17 cellular contexts compared by ENCODE assay signal in genomic region chr16:27436921-27437650, GRCh38. TPM values are rescaled to one million over a fixed set of nuclear protein-coding genes. Genes with fewer than 3 reads are reported as not detected.
DNase-seq lines count a peak whose midpoint lies in the region; ATAC-seq and TF ChIP-seq lines count a peak whose summit lies in the region.
"Had no signal": no experiment of that assay in that cellular context is flagged by ENCODE, and none has a peak within 500 bp of the region (broad histone marks: within the 10 kb centered on the region; RNA-seq: fewer than 3 reads in every experiment).

No MANE protein-coding gene starts in this region.

- H3K4me1 Mint-ChIP-seq in naive B cell, result peaks cover 17 to 35% (median 34%) of the 10 kb centered on the region in 3 donors

- H3K4me1 ChIP-seq in uterus, result no peaks in the 10 kb centered on the region
- H3K4me1 ChIP-seq: thyroid gland had no signal

- intact Hi-C loops in uterus (cut with DNase I; ENCODE audit: low total_unique reads), result no loop called here

- no peaks in the 10 kb centered on the region for H3K27me3 ChIP-seq in uterus
- H3K27me3 ChIP-seq: thyroid gland had no signal

- no peaks in the 10 kb centered on the region for H3K27me3 Mint-ChIP-seq in naive B cell

- H3K27ac Mint-ChIP-seq in activated naive CD4-positive, alpha-beta T cell treated with anti-CD3 and anti-CD28 coated beads, Interleukin-2, amount 50 U/mL, for 72 hours, result peak overlapping the region; percentile 85 to 86
- peak overlapping the region in 5 of 6 donors; percentile 48 to 86 (median 72) for H3K27ac Mint-ChIP-seq in naive B cell

- no peak overlapping the region for H3K4me3 Mint-ChIP-seq in naive B cell

- no peak overlapping the region for H3K4me3 ChIP-seq in uterus
- H3K4me3 ChIP-seq: skin epidermis, thyroid gland had no signal

- H3K36me3 Mint-ChIP-seq in activated naive CD4-positive, alpha-beta T cell treated with anti-CD3 and anti-CD28 coated beads, Interleukin-2, amount 50 U/mL, for 72 hours, result peaks cover 55 to 85% of the 10 kb centered on the region in 2 donors
- peaks cover 12 to 23% of the 10 kb centered on the region in 2 donors for H3K36me3 Mint-ChIP-seq in naive B cell

- H3K9me3 Mint-ChIP-seq in activated naive CD4-positive, alpha-beta T cell treated with anti-CD3 and anti-CD28 coated beads, Interleukin-2, amount 50 U/mL, for 72 hours, result peaks cover 0 to 6% of the 10 kb centered on the region in 2 donors
- no peaks in the 10 kb centered on the region for H3K9me3 Mint-ChIP-seq in naive B cell

- no peaks in the 10 kb centered on the region for H3K36me3 ChIP-seq in uterus
- H3K36me3 ChIP-seq: thyroid gland had no signal

- no peaks in the 10 kb centered on the region for H3K9me3 ChIP-seq in uterus
- H3K9me3 ChIP-seq: thyroid gland had no signal

- no peak for TF ChIP-seq POLR2A in uterus (IDR thresholded peaks at IDR 0.05)

- DNase-seq in activated naive CD4-positive, alpha-beta T cell treated with anti-CD3 and anti-CD28 coated beads, Interleukin-2, amount 50 U/mL, for 72 hours (ENCODE audit: low spot score in 2 of 2), result peak in 1 of 2 donors; percentile 45
- no peak for DNase-seq in activated naive CD4-positive, alpha-beta T cell treated with anti-CD3 and anti-CD28 coated beads, Interleukin-2, amount 50 U/mL, for 16 hours
- peak; percentile 44 for DNase-seq in activated CD8-positive, alpha-beta memory T cell treated with anti-CD3 and anti-CD28 coated beads, Interleukin-2, amount 50 U/mL, for 48 hours
- DNase-seq in naive B cell (no peak), uterus (peak; percentile 8 to 11), DMS53 (lab: John Stamatoyannopoulos, UW) (no peak), GOT3 (lab: John Stamatoyannopoulos, UW) (no peak)
- DNase-seq: activated CD4-positive, CD25-positive, alpha-beta regulatory T cell; activated naive CD4-positive, alpha-beta T cell treated with Interleukin-2 at 50 U/mL for 16 hours; DMS79; hippocampal formation; NCI-H1092; NCI-H2227 treated with DMSO at 0.1 percent for 48 hours; thyroid gland had no signal

- no peak for TF ChIP-seq CTCF in uterus (IDR thresholded peaks at IDR 0.05)

- no peak for ATAC-seq in activated naive CD4-positive, alpha-beta T cell treated with anti-CD3 and anti-CD28 coated beads, Interleukin-2, amount 50 U/mL, for 72 hours
- ATAC-seq in naive B cell (ENCODE audit: low read depth in 2 of 2) (no peak), GM18517 (IDR thresholded peaks at IDR 0.05; ENCODE audit: unreplicated experiment) (no peak)

- no peak overlapping the region for H3K27ac ChIP-seq in uterus
- H3K27ac ChIP-seq: skin epidermis, thyroid gland had no signal

RNA-seq across cellular contexts. Expression of gene IL21R, which starts 35.1 kb away (rescaled TPM):
- 100 to 1,000 TPM; 103 to 106 TPM for total RNA-seq in activated naive CD4-positive, alpha-beta T cell treated with anti-CD3 and anti-CD28 coated beads, Interleukin-2, amount 50 U/mL, for 72 hours
- 100 to 1,000 TPM in 1 of 6 donors, 10 to 100 TPM in 5; 47.9 to 118 (median 74.5) TPM for polyA plus RNA-seq in naive B cell (ENCODE audit: low read depth in 6 of 6)
- total RNA-seq in uterus, result under 1 TPM in 2 of 4 donors, not detected in 2; 0.21 to 0.46 TPM
- polyA plus RNA-seq: neural cell had no signal

Comparison
In these comparisons a context has a peak if more than half of its experiments do, and no peak if none do; other contexts are left out.
1. DNase-seq: peak in activated CD8-positive, alpha-beta memory T cell treated with anti-CD3 and anti-CD28 coated beads, Interleukin-2, amount 50 U/mL, for 48 hours (single experiment) and uterus (2 of 2); none in activated naive CD4-positive, alpha-beta T cell treated with anti-CD3 and anti-CD28 coated beads, Interleukin-2, amount 50 U/mL, for 16 hours (single experiment), naive B cell (single experiment), DMS53 (single experiment) and GOT3 (single experiment).
2. RNA of gene IL21R, which starts 35.1 kb away (total RNA-seq): 103 to 106 TPM in activated naive CD4-positive, alpha-beta T cell treated with anti-CD3 and anti-CD28 coated beads, Interleukin-2, amount 50 U/mL, for 72 hours; 0.21 to 0.46 TPM in uterus; every median in the first group is over 10 times any median in the second.